In the genomic region with DNA sequence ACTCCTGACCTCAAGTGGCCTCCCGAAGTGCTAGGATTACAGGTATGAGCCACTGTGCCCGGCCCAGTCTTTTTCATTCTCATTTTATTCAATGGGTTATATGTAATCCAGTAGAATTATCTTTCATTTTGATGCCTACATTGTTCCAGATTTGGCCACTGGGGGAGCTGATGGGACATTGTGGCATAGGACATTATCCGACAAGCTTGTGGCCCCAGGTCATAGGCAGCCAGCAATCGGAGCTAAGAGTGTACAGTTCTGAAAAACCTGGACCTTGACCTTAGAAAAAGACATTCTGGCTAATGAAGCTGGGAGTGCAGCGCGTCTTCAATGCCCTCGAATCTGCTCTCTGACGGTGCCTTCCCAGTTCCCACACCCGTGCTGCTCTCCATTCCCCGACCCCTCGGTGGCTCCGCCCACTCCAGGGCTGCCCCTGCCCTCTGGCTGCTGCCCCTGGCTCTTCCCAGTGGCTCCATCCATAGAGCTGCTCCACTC, we compare ENCODE assay signal across 1 cellular context.
TF ChIP-seq lines count a peak whose summit lies in the region.

No MANE protein-coding gene starts in this region.

TF ChIP-seq in GM12878, 131 proteins besides CTCF, POLR2A, EP300 and RAD21 (continued from another document):
- TF ChIP-seq, protein P1, sequence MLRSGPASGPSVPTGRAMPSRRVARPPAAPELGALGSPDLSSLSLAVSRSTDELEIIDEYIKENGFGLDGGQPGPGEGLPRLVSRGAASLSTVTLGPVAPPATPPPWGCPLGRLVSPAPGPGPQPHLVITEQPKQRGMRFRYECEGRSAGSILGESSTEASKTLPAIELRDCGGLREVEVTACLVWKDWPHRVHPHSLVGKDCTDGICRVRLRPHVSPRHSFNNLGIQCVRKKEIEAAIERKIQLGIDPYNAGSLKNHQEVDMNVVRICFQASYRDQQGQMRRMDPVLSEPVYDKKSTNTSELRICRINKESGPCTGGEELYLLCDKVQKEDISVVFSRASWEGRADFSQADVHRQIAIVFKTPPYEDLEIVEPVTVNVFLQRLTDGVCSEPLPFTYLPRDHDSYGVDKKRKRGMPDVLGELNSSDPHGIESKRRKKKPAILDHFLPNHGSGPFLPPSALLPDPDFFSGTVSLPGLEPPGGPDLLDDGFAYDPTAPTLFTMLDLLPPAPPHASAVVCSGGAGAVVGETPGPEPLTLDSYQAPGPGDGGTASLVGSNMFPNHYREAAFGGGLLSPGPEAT (IDR thresholded peaks at IDR 0.05; ENCODE audit: low read depth), result no peak
